ENCODE assay signal across 25 cellular contexts in genomic region chr10:33569693-33570092, GRCh38.
"Had no signal": no experiment of that assay in that cellular context is flagged by ENCODE, and none has a peak within 500 bp of the region (broad histone marks: within the 10 kb centered on the region; RNA-seq: fewer than 3 reads in every experiment).

No MANE protein-coding gene starts in this region.

- H3K36me3 Mint-ChIP-seq: mesothelial cell of epicardium; naive B cell; natural killer cell; neural progenitor cell; stimulated activated memory B cell treated with anti-CD40 and anti-IgM and Interleukin-4, amounts not matched to agents 10 μg/mL and 1 μg/mL and 100 μg/mL, for 72 hours; type B pancreatic cell had no signal

- H3K4me1 ChIP-seq: parathyroid adenoma, psoas muscle, right lobe of liver, tibial nerve had no signal

- H3K9me3 ChIP-seq: heart left ventricle, neutrophil, psoas muscle, right lobe of liver, tibial nerve had no signal

- H3K4me1 Mint-ChIP-seq: naive B cell; natural killer cell; stimulated activated memory B cell treated with anti-CD40 and anti-IgM and Interleukin-4, amounts not matched to agents 10 μg/mL and 1 μg/mL and 100 μg/mL, for 72 hours; stimulated activated naive CD8-positive, alpha-beta T cell treated with anti-CD3 and anti-CD28 coated beads, Interleukin-15, amount 100 ng/mL, for 72 hours had no signal

- DNase-seq: heart left ventricle; islet precursor cell; mesendoderm; naive B cell; natural killer cell; nephron progenitor cell; occipital lobe; psoas muscle; right lobe of liver; stimulated activated CD4-positive, alpha-beta T cell treated with anti-CD3 and anti-CD28 coated beads, Interleukin-1b, Interleukin-23, amount 100 ng/mL, for 48 hours; stimulated activated CD4-positive, alpha-beta T cell treated with anti-CD3 and anti-CD28 coated beads, Interleukin-2, amount 100 ng/mL, for 48 hours; stimulated activated CD4-positive, alpha-beta T cell treated with anti-CD3 and anti-CD28 coated beads, Interleukin-4, amount 100 ng/mL, for 4 hours; stimulated activated CD8-positive, alpha-beta memory T cell treated with anti-CD3 and anti-CD28 coated beads, Interleukin-4, amount 100 ng/mL, for 48 hours; stimulated activated naive CD4-positive, alpha-beta T cell treated with Interleukin-2 at 50 U/mL for 16 hours; stimulated activated naive CD8-positive, alpha-beta T cell treated with anti-CD3 and anti-CD28 coated beads, Interleukin-15, amount 100 ng/mL, for 72 hours had no signal

- ATAC-seq: natural killer cell; psoas muscle; stimulated activated memory B cell treated with anti-CD40 and anti-IgM and Interleukin-4, amounts not matched to agents 10 μg/mL and 1 μg/mL and 100 μg/mL, for 72 hours; stimulated activated naive CD8-positive, alpha-beta T cell treated with anti-CD3 and anti-CD28 coated beads, Interleukin-15, amount 100 ng/mL, for 72 hours had no signal

- H3K4me3 ChIP-seq: heart left ventricle, hepatocyte, lung, neural progenitor cell, psoas muscle, right lobe of liver, smooth muscle cell, tibial nerve had no signal

- H3K4me3 Mint-ChIP-seq: mesothelial cell of epicardium; naive B cell; natural killer cell; nephron progenitor cell; neural progenitor cell; stimulated activated memory B cell treated with anti-CD40 and anti-IgM and Interleukin-4, amounts not matched to agents 10 μg/mL and 1 μg/mL and 100 μg/mL, for 72 hours; stimulated activated naive CD8-positive, alpha-beta T cell treated with anti-CD3 and anti-CD28 coated beads, Interleukin-15, amount 100 ng/mL, for 72 hours; type B pancreatic cell had no signal

- H3K27ac ChIP-seq: hepatocyte, neural progenitor cell, neutrophil, parathyroid adenoma, psoas muscle, right lobe of liver, tibial nerve had no signal

- H3K27me3 Mint-ChIP-seq: naive B cell; stimulated activated memory B cell treated with anti-CD40 and anti-IgM and Interleukin-4, amounts not matched to agents 10 μg/mL and 1 μg/mL and 100 μg/mL, for 72 hours had no signal

- H3K27me3 ChIP-seq: heart left ventricle, hepatocyte, neural progenitor cell, neutrophil, right lobe of liver, tibial nerve had no signal

- H3K9me3 Mint-ChIP-seq: mesothelial cell of epicardium; natural killer cell; nephron progenitor cell; stimulated activated memory B cell treated with anti-CD40 and anti-IgM and Interleukin-4, amounts not matched to agents 10 μg/mL and 1 μg/mL and 100 μg/mL, for 72 hours; stimulated activated naive CD8-positive, alpha-beta T cell treated with anti-CD3 and anti-CD28 coated beads, Interleukin-15, amount 100 ng/mL, for 72 hours had no signal

- H3K36me3 ChIP-seq: heart left ventricle, neural progenitor cell, neutrophil, right lobe of liver, tibial nerve had no signal

- H3K27ac Mint-ChIP-seq: mesothelial cell of epicardium; naive B cell; natural killer cell; nephron progenitor cell; neural progenitor cell; stimulated activated memory B cell treated with anti-CD40 and anti-IgM and Interleukin-4, amounts not matched to agents 10 μg/mL and 1 μg/mL and 100 μg/mL, for 72 hours; stimulated activated naive CD8-positive, alpha-beta T cell treated with anti-CD3 and anti-CD28 coated beads, Interleukin-15, amount 100 ng/mL, for 72 hours; type B pancreatic cell had no signal
